In the genomic region with DNA sequence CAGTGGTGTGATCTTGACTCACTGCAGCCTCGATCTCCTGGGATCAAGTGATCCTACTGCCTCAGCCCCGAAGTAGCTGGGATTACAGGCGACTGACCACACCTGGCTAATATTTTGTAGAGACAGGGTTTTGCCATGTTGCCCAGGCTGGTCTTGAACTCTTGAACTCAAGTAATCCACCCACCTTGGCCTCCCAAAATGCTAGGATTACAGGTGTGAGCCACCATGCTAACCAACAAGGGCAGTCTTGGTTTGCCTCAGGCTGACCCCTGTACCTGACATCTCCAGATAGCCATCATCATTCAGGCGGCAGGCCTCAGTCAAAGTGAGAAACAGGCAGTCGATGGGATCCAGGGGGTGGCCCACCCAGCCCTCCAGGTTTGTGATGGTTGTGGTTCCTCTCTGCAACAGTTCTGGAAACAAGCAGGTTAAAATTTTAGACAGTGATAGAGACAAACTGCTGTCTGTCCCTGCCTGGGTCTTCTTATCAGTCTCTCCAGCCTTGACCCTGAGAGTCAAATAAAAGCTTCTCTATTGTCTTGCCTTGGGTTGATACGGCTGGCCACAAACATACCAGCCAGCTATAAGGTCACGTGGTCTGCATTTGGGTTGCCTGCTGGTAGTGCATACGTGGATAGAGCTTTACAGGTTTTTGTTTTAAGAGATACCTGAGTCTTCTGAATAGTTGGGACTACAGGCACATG, we compare ENCODE assay signal across 2 cellular contexts.
A peak's percentile ranks its signal among the peaks of the same experiment; 100 is the strongest.
TF ChIP-seq lines count a peak whose summit lies in the region.

No MANE protein-coding gene starts in this region.

TF ChIP-seq in HepG2, 621 proteins besides CTCF, POLR2A, EP300 and RAD21 (continues in another document):
- TF ChIP-seq RARA (CRISPR knock-in tag; IDR thresholded peaks at IDR 0.05), result peak; percentile 38; the same call in 1 of the 2 replicates
- TF ChIP-seq NFYC (CRISPR knock-in tag; IDR thresholded peaks at IDR 0.05), result no peak
- TF ChIP-seq BCL6 (CRISPR knock-in tag; IDR thresholded peaks at IDR 0.05), result 0 out of 2 replicates have a peak, but pooled peaks have one; percentile 15
- TF ChIP-seq, protein P1, sequence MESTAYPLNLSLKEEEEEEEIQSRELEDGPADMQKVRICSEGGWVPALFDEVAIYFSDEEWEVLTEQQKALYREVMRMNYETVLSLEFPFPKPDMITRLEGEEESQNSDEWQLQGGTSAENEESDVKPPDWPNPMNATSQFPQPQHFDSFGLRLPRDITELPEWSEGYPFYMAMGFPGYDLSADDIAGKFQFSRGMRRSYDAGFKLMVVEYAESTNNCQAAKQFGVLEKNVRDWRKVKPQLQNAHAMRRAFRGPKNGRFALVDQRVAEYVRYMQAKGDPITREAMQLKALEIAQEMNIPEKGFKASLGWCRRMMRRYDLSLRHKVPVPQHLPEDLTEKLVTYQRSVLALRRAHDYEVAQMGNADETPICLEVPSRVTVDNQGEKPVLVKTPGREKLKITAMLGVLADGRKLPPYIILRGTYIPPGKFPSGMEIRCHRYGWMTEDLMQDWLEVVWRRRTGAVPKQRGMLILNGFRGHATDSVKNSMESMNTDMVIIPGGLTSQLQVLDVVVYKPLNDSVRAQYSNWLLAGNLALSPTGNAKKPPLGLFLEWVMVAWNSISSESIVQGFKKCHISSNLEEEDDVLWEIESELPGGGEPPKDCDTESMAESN (CRISPR knock-in tag; conservative IDR thresholded peaks at IDR 0.05), result no peak
- no peak for TF ChIP-seq MTF2 (CRISPR knock-in tag; IDR thresholded peaks at IDR 0.05; ENCODE audit: borderline replicate concordance)
- TF ChIP-seq HOXA9 (CRISPR knock-in tag; IDR thresholded peaks at IDR 0.05; ENCODE audit: borderline replicate concordance), result no peak
- 0 out of 2 replicates have a peak, but pooled peaks have one; percentile 21 for TF ChIP-seq PHF21A (CRISPR knock-in tag; IDR thresholded peaks at IDR 0.05)
- TF ChIP-seq, protein P2, sequence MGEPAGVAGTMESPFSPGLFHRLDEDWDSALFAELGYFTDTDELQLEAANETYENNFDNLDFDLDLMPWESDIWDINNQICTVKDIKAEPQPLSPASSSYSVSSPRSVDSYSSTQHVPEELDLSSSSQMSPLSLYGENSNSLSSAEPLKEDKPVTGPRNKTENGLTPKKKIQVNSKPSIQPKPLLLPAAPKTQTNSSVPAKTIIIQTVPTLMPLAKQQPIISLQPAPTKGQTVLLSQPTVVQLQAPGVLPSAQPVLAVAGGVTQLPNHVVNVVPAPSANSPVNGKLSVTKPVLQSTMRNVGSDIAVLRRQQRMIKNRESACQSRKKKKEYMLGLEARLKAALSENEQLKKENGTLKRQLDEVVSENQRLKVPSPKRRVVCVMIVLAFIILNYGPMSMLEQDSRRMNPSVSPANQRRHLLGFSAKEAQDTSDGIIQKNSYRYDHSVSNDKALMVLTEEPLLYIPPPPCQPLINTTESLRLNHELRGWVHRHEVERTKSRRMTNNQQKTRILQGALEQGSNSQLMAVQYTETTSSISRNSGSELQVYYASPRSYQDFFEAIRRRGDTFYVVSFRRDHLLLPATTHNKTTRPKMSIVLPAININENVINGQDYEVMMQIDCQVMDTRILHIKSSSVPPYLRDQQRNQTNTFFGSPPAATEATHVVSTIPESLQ (CRISPR knock-in tag; conservative IDR thresholded peaks at IDR 0.05), result no peak
- TF ChIP-seq, protein P3, sequence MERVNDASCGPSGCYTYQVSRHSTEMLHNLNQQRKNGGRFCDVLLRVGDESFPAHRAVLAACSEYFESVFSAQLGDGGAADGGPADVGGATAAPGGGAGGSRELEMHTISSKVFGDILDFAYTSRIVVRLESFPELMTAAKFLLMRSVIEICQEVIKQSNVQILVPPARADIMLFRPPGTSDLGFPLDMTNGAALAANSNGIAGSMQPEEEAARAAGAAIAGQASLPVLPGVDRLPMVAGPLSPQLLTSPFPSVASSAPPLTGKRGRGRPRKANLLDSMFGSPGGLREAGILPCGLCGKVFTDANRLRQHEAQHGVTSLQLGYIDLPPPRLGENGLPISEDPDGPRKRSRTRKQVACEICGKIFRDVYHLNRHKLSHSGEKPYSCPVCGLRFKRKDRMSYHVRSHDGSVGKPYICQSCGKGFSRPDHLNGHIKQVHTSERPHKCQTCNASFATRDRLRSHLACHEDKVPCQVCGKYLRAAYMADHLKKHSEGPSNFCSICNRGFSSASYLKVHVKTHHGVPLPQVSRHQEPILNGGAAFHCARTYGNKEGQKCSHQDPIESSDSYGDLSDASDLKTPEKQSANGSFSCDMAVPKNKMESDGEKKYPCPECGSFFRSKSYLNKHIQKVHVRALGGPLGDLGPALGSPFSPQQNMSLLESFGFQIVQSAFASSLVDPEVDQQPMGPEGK (CRISPR knock-in tag; IDR thresholded peaks at IDR 0.05), result no peak
- TF ChIP-seq REL (CRISPR knock-in tag; conservative IDR thresholded peaks at IDR 0.05), result no peak
- TF ChIP-seq, protein P4, sequence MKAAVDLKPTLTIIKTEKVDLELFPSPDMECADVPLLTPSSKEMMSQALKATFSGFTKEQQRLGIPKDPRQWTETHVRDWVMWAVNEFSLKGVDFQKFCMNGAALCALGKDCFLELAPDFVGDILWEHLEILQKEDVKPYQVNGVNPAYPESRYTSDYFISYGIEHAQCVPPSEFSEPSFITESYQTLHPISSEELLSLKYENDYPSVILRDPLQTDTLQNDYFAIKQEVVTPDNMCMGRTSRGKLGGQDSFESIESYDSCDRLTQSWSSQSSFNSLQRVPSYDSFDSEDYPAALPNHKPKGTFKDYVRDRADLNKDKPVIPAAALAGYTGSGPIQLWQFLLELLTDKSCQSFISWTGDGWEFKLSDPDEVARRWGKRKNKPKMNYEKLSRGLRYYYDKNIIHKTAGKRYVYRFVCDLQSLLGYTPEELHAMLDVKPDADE (CRISPR knock-in tag; IDR thresholded peaks at IDR 0.05), result no peak
- no peak for TF ChIP-seq MXD4 (CRISPR knock-in tag; IDR thresholded peaks at IDR 0.05)
- TF ChIP-seq ZNF260 (CRISPR knock-in tag; IDR thresholded peaks at IDR 0.05; ENCODE audit: borderline replicate concordance, low read depth), result no peak
- no peak for TF ChIP-seq FOXO1 (CRISPR knock-in tag; IDR thresholded peaks at IDR 0.05)
- TF ChIP-seq, protein P5, sequence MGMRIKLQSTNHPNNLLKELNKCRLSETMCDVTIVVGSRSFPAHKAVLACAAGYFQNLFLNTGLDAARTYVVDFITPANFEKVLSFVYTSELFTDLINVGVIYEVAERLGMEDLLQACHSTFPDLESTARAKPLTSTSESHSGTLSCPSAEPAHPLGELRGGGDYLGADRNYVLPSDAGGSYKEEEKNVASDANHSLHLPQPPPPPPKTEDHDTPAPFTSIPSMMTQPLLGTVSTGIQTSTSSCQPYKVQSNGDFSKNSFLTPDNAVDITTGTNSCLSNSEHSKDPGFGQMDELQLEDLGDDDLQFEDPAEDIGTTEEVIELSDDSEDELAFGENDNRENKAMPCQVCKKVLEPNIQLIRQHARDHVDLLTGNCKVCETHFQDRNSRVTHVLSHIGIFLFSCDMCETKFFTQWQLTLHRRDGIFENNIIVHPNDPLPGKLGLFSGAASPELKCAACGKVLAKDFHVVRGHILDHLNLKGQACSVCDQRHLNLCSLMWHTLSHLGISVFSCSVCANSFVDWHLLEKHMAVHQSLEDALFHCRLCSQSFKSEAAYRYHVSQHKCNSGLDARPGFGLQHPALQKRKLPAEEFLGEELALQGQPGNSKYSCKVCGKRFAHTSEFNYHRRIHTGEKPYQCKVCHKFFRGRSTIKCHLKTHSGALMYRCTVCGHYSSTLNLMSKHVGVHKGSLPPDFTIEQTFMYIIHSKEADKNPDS (CRISPR knock-in tag; IDR thresholded peaks at IDR 0.05), result no peak
- no peak for TF ChIP-seq NFRKB (IDR thresholded peaks at IDR 0.05)

TF ChIP-seq in K562, 482 proteins besides CTCF, POLR2A, EP300 and RAD21 (continues in another document):
- no peak for TF ChIP-seq KHSRP (IDR thresholded peaks at IDR 0.05)
- TF ChIP-seq SETDB1 (IDR thresholded peaks at IDR 0.05; ENCODE audit: low read length), result no peak
- TF ChIP-seq CREM (IDR thresholded peaks at IDR 0.05; ENCODE audit: low read depth), result peak; percentile 52; the same call in 1 of the 2 replicates
- TF ChIP-seq ZNF551 (CRISPR knock-in tag; IDR thresholded peaks at IDR 0.05), result no peak
- TF ChIP-seq, protein P6, sequence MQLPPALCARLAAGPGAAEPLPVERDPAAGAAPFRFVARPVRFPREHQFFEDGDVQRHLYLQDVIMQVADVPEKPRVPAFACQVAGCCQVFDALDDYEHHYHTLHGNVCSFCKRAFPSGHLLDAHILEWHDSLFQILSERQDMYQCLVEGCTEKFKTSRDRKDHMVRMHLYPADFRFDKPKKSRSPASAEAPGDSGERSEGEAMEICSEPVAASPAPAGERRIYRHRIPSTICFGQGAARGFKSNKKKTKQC (CRISPR knock-in tag; IDR thresholded peaks at IDR 0.05), result no peak
- TF ChIP-seq ZNF174 (CRISPR knock-in tag; IDR thresholded peaks at IDR 0.05), result no peak
- TF ChIP-seq SIRT6 (IDR thresholded peaks at IDR 0.05; ENCODE audit: low read depth, low read length), result no peak
- TF ChIP-seq, protein P7, sequence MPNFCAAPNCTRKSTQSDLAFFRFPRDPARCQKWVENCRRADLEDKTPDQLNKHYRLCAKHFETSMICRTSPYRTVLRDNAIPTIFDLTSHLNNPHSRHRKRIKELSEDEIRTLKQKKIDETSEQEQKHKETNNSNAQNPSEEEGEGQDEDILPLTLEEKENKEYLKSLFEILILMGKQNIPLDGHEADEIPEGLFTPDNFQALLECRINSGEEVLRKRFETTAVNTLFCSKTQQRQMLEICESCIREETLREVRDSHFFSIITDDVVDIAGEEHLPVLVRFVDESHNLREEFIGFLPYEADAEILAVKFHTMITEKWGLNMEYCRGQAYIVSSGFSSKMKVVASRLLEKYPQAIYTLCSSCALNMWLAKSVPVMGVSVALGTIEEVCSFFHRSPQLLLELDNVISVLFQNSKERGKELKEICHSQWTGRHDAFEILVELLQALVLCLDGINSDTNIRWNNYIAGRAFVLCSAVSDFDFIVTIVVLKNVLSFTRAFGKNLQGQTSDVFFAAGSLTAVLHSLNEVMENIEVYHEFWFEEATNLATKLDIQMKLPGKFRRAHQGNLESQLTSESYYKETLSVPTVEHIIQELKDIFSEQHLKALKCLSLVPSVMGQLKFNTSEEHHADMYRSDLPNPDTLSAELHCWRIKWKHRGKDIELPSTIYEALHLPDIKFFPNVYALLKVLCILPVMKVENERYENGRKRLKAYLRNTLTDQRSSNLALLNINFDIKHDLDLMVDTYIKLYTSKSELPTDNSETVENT (CRISPR knock-in tag; IDR thresholded peaks at IDR 0.05), result no peak
- no peak for TF ChIP-seq DIDO1 (tag; IDR thresholded peaks at IDR 0.05; ENCODE audit: low read depth)
- TF ChIP-seq, protein P8, sequence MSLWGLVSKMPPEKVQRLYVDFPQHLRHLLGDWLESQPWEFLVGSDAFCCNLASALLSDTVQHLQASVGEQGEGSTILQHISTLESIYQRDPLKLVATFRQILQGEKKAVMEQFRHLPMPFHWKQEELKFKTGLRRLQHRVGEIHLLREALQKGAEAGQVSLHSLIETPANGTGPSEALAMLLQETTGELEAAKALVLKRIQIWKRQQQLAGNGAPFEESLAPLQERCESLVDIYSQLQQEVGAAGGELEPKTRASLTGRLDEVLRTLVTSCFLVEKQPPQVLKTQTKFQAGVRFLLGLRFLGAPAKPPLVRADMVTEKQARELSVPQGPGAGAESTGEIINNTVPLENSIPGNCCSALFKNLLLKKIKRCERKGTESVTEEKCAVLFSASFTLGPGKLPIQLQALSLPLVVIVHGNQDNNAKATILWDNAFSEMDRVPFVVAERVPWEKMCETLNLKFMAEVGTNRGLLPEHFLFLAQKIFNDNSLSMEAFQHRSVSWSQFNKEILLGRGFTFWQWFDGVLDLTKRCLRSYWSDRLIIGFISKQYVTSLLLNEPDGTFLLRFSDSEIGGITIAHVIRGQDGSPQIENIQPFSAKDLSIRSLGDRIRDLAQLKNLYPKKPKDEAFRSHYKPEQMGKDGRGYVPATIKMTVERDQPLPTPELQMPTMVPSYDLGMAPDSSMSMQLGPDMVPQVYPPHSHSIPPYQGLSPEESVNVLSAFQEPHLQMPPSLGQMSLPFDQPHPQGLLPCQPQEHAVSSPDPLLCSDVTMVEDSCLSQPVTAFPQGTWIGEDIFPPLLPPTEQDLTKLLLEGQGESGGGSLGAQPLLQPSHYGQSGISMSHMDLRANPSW (CRISPR knock-in tag; IDR thresholded peaks at IDR 0.05), result no peak
- no peak for TF ChIP-seq ZSCAN29 (IDR thresholded peaks at IDR 0.05)
- TF ChIP-seq SMARCA4 (IDR thresholded peaks at IDR 0.05), result peak; percentile 94
- TF ChIP-seq POLR2AphosphoS2 (IDR thresholded peaks at IDR 0.05; ENCODE audit: low read length), result no peak
- no peak for TF ChIP-seq NR3C1 (CRISPR knock-in tag; IDR thresholded peaks at IDR 0.05)
- no peak for TF ChIP-seq KDM4B (IDR thresholded peaks at IDR 0.05; ENCODE audit: borderline replicate concordance in 2 of 2, low read depth in 1 of 2)
- TF ChIP-seq, protein P9, sequence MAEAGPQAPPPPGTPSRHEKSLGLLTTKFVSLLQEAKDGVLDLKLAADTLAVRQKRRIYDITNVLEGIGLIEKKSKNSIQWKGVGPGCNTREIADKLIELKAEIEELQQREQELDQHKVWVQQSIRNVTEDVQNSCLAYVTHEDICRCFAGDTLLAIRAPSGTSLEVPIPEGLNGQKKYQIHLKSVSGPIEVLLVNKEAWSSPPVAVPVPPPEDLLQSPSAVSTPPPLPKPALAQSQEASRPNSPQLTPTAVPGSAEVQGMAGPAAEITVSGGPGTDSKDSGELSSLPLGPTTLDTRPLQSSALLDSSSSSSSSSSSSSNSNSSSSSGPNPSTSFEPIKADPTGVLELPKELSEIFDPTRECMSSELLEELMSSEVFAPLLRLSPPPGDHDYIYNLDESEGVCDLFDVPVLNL (CRISPR knock-in tag; IDR thresholded peaks at IDR 0.05; ENCODE audit: low read depth), result no peak
- TF ChIP-seq RFX7 (CRISPR knock-in tag; IDR thresholded peaks at IDR 0.05), result no peak
- TF ChIP-seq STAT5A (IDR thresholded peaks at IDR 0.05; ENCODE audit: borderline replicate concordance, low read length), result peak; percentile 89
- TF ChIP-seq ARID1B (IDR thresholded peaks at IDR 0.05), result peak; percentile 97
- TF ChIP-seq DPF2 (IDR thresholded peaks at IDR 0.05), result peak; percentile 92
- TF ChIP-seq ZNF699 (CRISPR knock-in tag; IDR thresholded peaks at IDR 0.05; ENCODE audit: insufficient replicate concordance), result no peak
- TF ChIP-seq DACH1 (IDR thresholded peaks at IDR 0.05; ENCODE audit: partially characterized antibody), result peak; percentile 6
- no peak for TF ChIP-seq GTF2E2 (tag; IDR thresholded peaks at IDR 0.05)
- TF ChIP-seq RFX5 (IDR thresholded peaks at IDR 0.05; ENCODE audit: low read depth, low read length), result no peak
- TF ChIP-seq, protein P10, sequence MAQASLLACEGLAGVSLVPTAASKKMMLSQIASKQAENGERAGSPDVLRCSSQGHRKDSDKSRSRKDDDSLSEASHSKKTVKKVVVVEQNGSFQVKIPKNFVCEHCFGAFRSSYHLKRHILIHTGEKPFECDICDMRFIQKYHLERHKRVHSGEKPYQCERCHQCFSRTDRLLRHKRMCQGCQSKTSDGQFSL (CRISPR knock-in tag; IDR thresholded peaks at IDR 0.05), result no peak
- TF ChIP-seq, protein P10 (tag; IDR thresholded peaks at IDR 0.05), result no peak
- TF ChIP-seq MEF2A (IDR thresholded peaks at IDR 0.05; ENCODE audit: control insufficient read depth, low read depth, low read length), result no peak
